1 cellular context compared by ENCODE assay signal in genomic region chr22:21629262-21630149, GRCh38.
TF ChIP-seq lines count a peak whose summit lies in the region.

TSS of gene YDJC (minus strand) at chr22:21630022. CDS start at chr22:21630014, 8 bp downstream.

TF ChIP-seq in HEK293, 187 proteins besides CTCF, POLR2A, EP300 and RAD21 (continued from another document and continues in another):
- no peak; the same call in 1 of the 2 replicates for TF ChIP-seq HOXC10 (CRISPR knock-in tag; IDR thresholded peaks at IDR 0.05)
- peak; percentile 45; the same call in 1 of the 2 replicates for TF ChIP-seq ZNF785 (tag by site-specific recombination; IDR thresholded peaks at IDR 0.05)
- TF ChIP-seq PRDM1 (tag by site-specific recombination; IDR thresholded peaks at IDR 0.05): no peak
- TF ChIP-seq ZFP37 (tag by site-specific recombination; IDR thresholded peaks at IDR 0.05): no peak
- TF ChIP-seq ZBTB1 (tag by site-specific recombination; IDR thresholded peaks at IDR 0.05): no peak; the same call in 1 of the 2 replicates
- TF ChIP-seq BCL6B (tag by site-specific recombination; IDR thresholded peaks at IDR 0.05): no peak
- TF ChIP-seq ZNF654 (tag by site-specific recombination; IDR thresholded peaks at IDR 0.05; ENCODE audit: low read depth): no peak
- no peak for TF ChIP-seq ZNF311 (tag by site-specific recombination; IDR thresholded peaks at IDR 0.05; ENCODE audit: borderline replicate concordance)
- TF ChIP-seq ZNF776 (tag by site-specific recombination; IDR thresholded peaks at IDR 0.05; ENCODE audit: borderline replicate concordance): no peak
- no peak for TF ChIP-seq ZNF48 (tag by site-specific recombination; IDR thresholded peaks at IDR 0.05)
- TF ChIP-seq ZNF2 (tag by site-specific recombination; IDR thresholded peaks at IDR 0.05): 0 out of 2 replicates have a peak, but pooled peaks have one; percentile 31
- TF ChIP-seq ZNF501 (tag by site-specific recombination; IDR thresholded peaks at IDR 0.05): peak; percentile 26; the same call in 1 of the 2 replicates
- peak; percentile 26; the same call in 1 of the 2 replicates for TF ChIP-seq REPIN1 (tag by site-specific recombination; IDR thresholded peaks at IDR 0.05; ENCODE audit: low read depth)
- peak; percentile 100 for TF ChIP-seq ZNF394 (tag by site-specific recombination; IDR thresholded peaks at IDR 0.05; ENCODE audit: borderline replicate concordance)
- peak; percentile 86 for TF ChIP-seq GLIS2 (tag by site-specific recombination; IDR thresholded peaks at IDR 0.05)
- peak; percentile 47; the same call in 1 of the 2 replicates for TF ChIP-seq ZNF660 (tag by site-specific recombination; IDR thresholded peaks at IDR 0.05)
- no peak for TF ChIP-seq TRIM28 (IDR thresholded peaks at IDR 0.05; ENCODE audit: borderline replicate concordance, low read length)
- peak; percentile 73; the same call in 1 of the 2 replicates for TF ChIP-seq BCL11B (tag by site-specific recombination; IDR thresholded peaks at IDR 0.05; ENCODE audit: low read depth)
- peak; percentile 50 for TF ChIP-seq GLIS1 (tag by site-specific recombination; IDR thresholded peaks at IDR 0.05)
- no peak for TF ChIP-seq ZFP41 (tag by site-specific recombination; IDR thresholded peaks at IDR 0.05; ENCODE audit: borderline replicate concordance)
- no peak; the same call in 1 of the 2 replicates for TF ChIP-seq ZNF292 (tag by site-specific recombination; IDR thresholded peaks at IDR 0.05; ENCODE audit: borderline replicate concordance, low read depth)
- TF ChIP-seq ZNF335 (tag by site-specific recombination; conservative IDR thresholded peaks at IDR 0.05): peak; percentile 90
- TF ChIP-seq ZNF341 (tag by site-specific recombination; IDR thresholded peaks at IDR 0.05; ENCODE audit: low read depth): 0 out of 2 replicates have a peak, but pooled peaks have one; percentile 19
- peak; percentile 58; the same call in 1 of the 2 replicates for TF ChIP-seq KLF7 (tag by site-specific recombination; IDR thresholded peaks at IDR 0.05; ENCODE audit: borderline replicate concordance)
- peak; percentile 76 for TF ChIP-seq ZNF24 (tag by site-specific recombination; IDR thresholded peaks at IDR 0.05)
- no peak for TF ChIP-seq GFI1B (tag by site-specific recombination; IDR thresholded peaks at IDR 0.05)
- TF ChIP-seq ZNF639 (tag by site-specific recombination; IDR thresholded peaks at IDR 0.05): peak; percentile 73
- no peak for TF ChIP-seq ZNF843 (tag by site-specific recombination; IDR thresholded peaks at IDR 0.05)
- no peak for TF ChIP-seq ZNF10 (tag by site-specific recombination; IDR thresholded peaks at IDR 0.05)
- TF ChIP-seq ZBTB48 (tag by site-specific recombination; IDR thresholded peaks at IDR 0.05): no peak; the same call in 1 of the 2 replicates
- TF ChIP-seq ZNF362 (tag by site-specific recombination; IDR thresholded peaks at IDR 0.05): no peak
- 0 out of 2 replicates have a peak, but pooled peaks have one; percentile 14 for TF ChIP-seq ZNF561 (tag by site-specific recombination; IDR thresholded peaks at IDR 0.05; ENCODE audit: borderline replicate concordance)
- TF ChIP-seq ZNF274 (IDR thresholded peaks at IDR 0.05; ENCODE audit: low read length): no peak
- TF ChIP-seq ZNF274 (tag by site-specific recombination; IDR thresholded peaks at IDR 0.05; ENCODE audit: borderline replicate concordance): no peak
- TF ChIP-seq ZNF211 (tag by site-specific recombination; IDR thresholded peaks at IDR 0.05; ENCODE audit: low read depth): no peak
- no peak for TF ChIP-seq SALL2 (tag by site-specific recombination; IDR thresholded peaks at IDR 0.05; ENCODE audit: borderline replicate concordance)
- peak; percentile 84 for TF ChIP-seq SP2 (tag by site-specific recombination; IDR thresholded peaks at IDR 0.05)
- no peak for TF ChIP-seq TSHZ1 (tag by site-specific recombination; IDR thresholded peaks at IDR 0.05; ENCODE audit: borderline replicate concordance)
- TF ChIP-seq ZNF280D (tag by site-specific recombination; IDR thresholded peaks at IDR 0.05): no peak
- TF ChIP-seq TCF7L2 (IDR thresholded peaks at IDR 0.05; ENCODE audit: borderline replicate concordance, low read depth, low read length): no peak
- TF ChIP-seq ZNF433 (tag by site-specific recombination; IDR thresholded peaks at IDR 0.05; ENCODE audit: low read depth): no peak
- TF ChIP-seq ZNF514 (tag by site-specific recombination; IDR thresholded peaks at IDR 0.05): no peak
- no peak for TF ChIP-seq RBAK (tag by site-specific recombination; IDR thresholded peaks at IDR 0.05)
- no peak for TF ChIP-seq ZNF510 (tag by site-specific recombination; IDR thresholded peaks at IDR 0.05; ENCODE audit: insufficient replicate concordance)
- 0 out of 2 replicates have a peak, but pooled peaks have one; percentile 22 for TF ChIP-seq BCL11A (tag by site-specific recombination; IDR thresholded peaks at IDR 0.05; ENCODE audit: low read depth)
- no peak for TF ChIP-seq ZNF645 (tag by site-specific recombination; IDR thresholded peaks at IDR 0.05)
- no peak for TF ChIP-seq SCRT1 (tag by site-specific recombination; IDR thresholded peaks at IDR 0.05; ENCODE audit: borderline replicate concordance)
- TF ChIP-seq PRDM4 (tag by site-specific recombination; IDR thresholded peaks at IDR 0.05): peak; percentile 50; the same call in 1 of the 2 replicates
- TF ChIP-seq ZNF354C (tag by site-specific recombination; IDR thresholded peaks at IDR 0.05; ENCODE audit: borderline replicate concordance, low read depth): no peak
- no peak for TF ChIP-seq ZNF404 (tag by site-specific recombination; IDR thresholded peaks at IDR 0.05)
